8 cellular contexts compared by ENCODE assay signal in the genomic region with DNA sequence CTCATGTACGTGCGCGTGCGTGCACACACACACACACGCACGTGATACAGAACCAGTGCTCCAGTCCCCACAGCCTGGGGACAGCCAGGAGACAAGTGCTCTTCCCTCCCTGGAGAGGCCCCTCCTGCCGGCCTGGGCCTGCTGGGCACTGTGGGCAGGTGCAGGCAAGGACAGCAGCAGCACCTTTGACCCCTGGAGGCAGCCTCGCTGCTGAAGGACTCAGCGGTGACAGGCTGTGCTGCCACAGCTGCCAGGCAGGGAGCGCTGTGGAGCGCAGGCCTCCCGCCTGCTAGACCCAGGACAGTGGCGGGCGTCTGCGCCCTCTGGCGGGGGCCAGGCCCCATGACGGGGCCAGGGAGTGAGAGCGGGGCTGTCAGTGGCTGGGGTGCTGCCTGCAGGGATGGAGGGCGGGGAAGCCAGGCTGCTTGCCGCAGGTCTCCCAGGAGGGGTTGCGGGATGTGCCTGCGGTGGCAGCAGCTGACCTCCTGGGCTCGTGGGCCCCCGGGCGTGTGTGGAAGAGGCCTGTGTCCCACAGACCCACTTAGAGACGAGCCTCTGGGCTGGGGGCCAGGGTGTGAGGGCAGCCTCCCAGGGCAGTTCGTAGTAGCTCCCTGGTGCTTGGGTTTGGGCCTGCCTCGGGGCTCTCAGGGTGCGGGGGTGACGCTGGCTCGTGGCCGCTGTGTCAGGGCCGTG.
A peak's percentile ranks its signal among the peaks of the same experiment; 100 is the strongest.
DNase-seq lines count a peak whose midpoint lies in the region; ATAC-seq, FAIRE-seq and TF ChIP-seq lines count a peak whose summit lies in the region.

No MANE protein-coding gene starts in this region.

- no peaks in the 10 kb centered on the region for H3K36me3 Mint-ChIP-seq in mesothelial cell of epicardium

- H3K18ac ChIP-seq in H1 (ENCODE audit: extremely low read depth, low read length) = no peak overlapping the region

- H3K9me3 Mint-ChIP-seq in mesothelial cell of epicardium = no peaks in the 10 kb centered on the region

- H4K91ac ChIP-seq in H1 (replicated peaks; ENCODE audit: insufficient read length, low read length) = no peak overlapping the region

- no peak overlapping the region for H3K23ac ChIP-seq in H1 (ENCODE audit: insufficient read length)

- peak; percentile 72 for ATAC-seq in HG03469 (IDR thresholded peaks at IDR 0.05; ENCODE audit: unreplicated experiment)

- H2BK120ac ChIP-seq in H1 (replicated peaks; ENCODE audit: low read depth, low read length) = no peak overlapping the region

- H3K4me1 ChIP-seq in H1 (replicated peaks in 1 of 4; ENCODE audit: control insufficient read depth in 3 of 4, insufficient read depth in 4 of 4, low read length in 3 of 4) = peaks cover 0 to 9% (median 5%) of the 10 kb centered on the region in 4 experiments; a peak in 5 of 7 replicates

- no peak for TF ChIP-seq POLR2A in H1 (IDR thresholded peaks at IDR 0.05; ENCODE audit: control extremely low read depth in 1 of 2, low read depth in 2 of 2, low read length in 2 of 2)

- H3K14ac ChIP-seq in H1 (ENCODE audit: insufficient read length) = no peak overlapping the region

- no peak overlapping the region for H3K4ac ChIP-seq in H1 (replicated peaks; ENCODE audit: insufficient read length, low read depth, low read length)

- FAIRE-seq in GM19239 (lab: Jason Lieb, UNC) (peak; percentile 89), H1 (lab: Jason Lieb, UNC) (no peak)

- peaks cover 0 to 2% of the 10 kb centered on the region in 2 experiments for H4K20me1 ChIP-seq in H1 (replicated peaks in 1 of 2; ENCODE audit: control insufficient read depth in 1 of 2, insufficient read depth in 2 of 2, low read length in 2 of 2)

- H3K23me2 ChIP-seq in H1 (ENCODE audit: low read depth, low read length) = no peaks in the 10 kb centered on the region

- TF ChIP-seq CTCF in BJ (IDR thresholded peaks at IDR 0.05; ENCODE audit: insufficient read depth, low read depth, low read length) (peak; percentile 100), H1 (IDR thresholded peaks at IDR 0.05; ENCODE audit: control extremely low read depth in 1 of 3, insufficient read depth in 1 of 3, low read depth in 1 of 3, low read length in 3 of 3) (peak; percentile 98 to 100 (median 100)), mesothelial cell of epicardium (IDR thresholded peaks at IDR 0.05; ENCODE audit: unreplicated experiment) (peak; percentile 99)

- no peaks in the 10 kb centered on the region for H3K9me3 ChIP-seq in H1 (ENCODE audit: insufficient read depth in 2 of 2, low read depth in 1 of 2, low read length in 1 of 2)

- no peaks in the 10 kb centered on the region for H3K27me3 Mint-ChIP-seq in mesothelial cell of epicardium (ENCODE audit: low read depth)

- no peak overlapping the region for H2BK15ac ChIP-seq in H1 (ENCODE audit: low read length)

- no peak overlapping the region for H3K27ac ChIP-seq in H1 (ENCODE audit: low read depth, low read length)

- peak; percentile 86 to 96 for TF ChIP-seq RAD21 in H1 (IDR thresholded peaks at IDR 0.05 in 1 of 2, conservative IDR thresholded peaks at IDR 0.05 in 1 of 2; ENCODE audit: low read depth in 2 of 2, low read length in 2 of 2)

- no peak overlapping the region; the same call in 1 of the 2 replicates for H2BK12ac ChIP-seq in H1 (ENCODE audit: low read depth, low read length)

- H3K4me2 ChIP-seq in H1 (ENCODE audit: insufficient read depth in 1 of 2, low read depth in 2 of 2, low read length in 2 of 2) = no peak overlapping the region

- H3K79me2 ChIP-seq in H1 (ENCODE audit: control insufficient read depth in 1 of 2, insufficient read depth in 2 of 2, low read length in 2 of 2) = no peaks in the 10 kb centered on the region

- no peak overlapping the region for H3K27ac Mint-ChIP-seq in mesothelial cell of epicardium

- no peaks in the 10 kb centered on the region for H3K27me3 ChIP-seq in BJ (ENCODE audit: control insufficient read depth, insufficient read depth, low read length)
- H3K27me3 ChIP-seq in H1 (replicated peaks in 1 of 4; ENCODE audit: control insufficient read depth in 3 of 4, extremely low read depth in 1 of 4, insufficient read depth in 3 of 4, low read length in 3 of 4) = no peaks in the 10 kb centered on the region

- no peak overlapping the region for H2BK5ac ChIP-seq in H1 (ENCODE audit: low read depth, low read length)

- no peak overlapping the region for H3K56ac ChIP-seq in H1 (replicated peaks; ENCODE audit: insufficient read length, low read depth, low read length)

- no peak overlapping the region for H2BK20ac ChIP-seq in H1 (ENCODE audit: low read length)

- POLR2A ChIA-PET in BJ (lab: Charles Lee) = no interaction called here
- POLR2A ChIA-PET in H1 (lab: Charles Lee; ENCODE audit: partially characterized antibody) = interaction anchor here (0.6 to 1.6 kb wide), 3 partner anchors 9 to 12 kb away, joined by 3 to 4 read pairs (median 3); no protein-coding TSS in a partner anchor

- CTCF ChIA-PET in BJ (lab: Yijun Ruan, JAX) (interaction anchor here (0.6 to 3.7 kb wide), 32 partner anchors 9 to 674 kb away, joined by 3 to 95 read pairs (median 4); a partner anchor contains a TSS), H1 (lab: Charles Lee; ENCODE audit: partially characterized antibody) (interaction anchor here (0.5 to 3.8 kb wide), 37 partner anchors 9 to 1176 kb away, joined by 3 to 45 read pairs (median 4); no protein-coding TSS in a partner anchor)

- H3K9ac ChIP-seq in H1 (replicated peaks in 1 of 4; ENCODE audit: extremely low read depth in 1 of 4, low read depth in 3 of 4, low read length in 3 of 4) = no peak overlapping the region

- no peak overlapping the region for H3K4me3 ChIP-seq in BJ (ENCODE audit: low read depth, low read length)
- H3K4me3 ChIP-seq in H1 (ENCODE audit: extremely low read depth in 1 of 4, insufficient read depth in 2 of 4, low read depth in 3 of 4, low read length in 4 of 4) = no peak overlapping the region

- H4K8ac ChIP-seq in H1 (ENCODE audit: extremely low read depth, insufficient read depth, low read length) = no peak overlapping the region

- DNase-seq in BJ (ENCODE audit: low read depth) (no peak), GM19239 (ENCODE audit: insufficient read length, low spot score) (peak; percentile 100), NOMO-1 treated with dmso at 0.1 percent for 144 hours (lab: John Stamatoyannopoulos, UW; ENCODE audit: unreplicated experiment) (peak; percentile 38), H1 (ENCODE audit: low read depth in 1 of 2, low spot score in 2 of 2) (peak; percentile 81 to 97), mesothelial cell of epicardium (ENCODE audit: low spot score in 2 of 2, unreplicated experiment in 2 of 2) (peak; percentile 72 to 91)
- DNase-seq in activated CD8-positive, alpha-beta memory T cell treated with anti-CD3 and anti-CD28 coated beads for 48 hours (ENCODE audit: low read depth in 2 of 3, low spot score in 2 of 3) = peak; percentile 73 to 87 (median 82)
- DNase-seq in stimulated activated CD8-positive, alpha-beta memory T cell treated with anti-CD3 and anti-CD28 coated beads, Interleukin-4, amount 100 ng/mL, for 24 hours (ENCODE audit: low read depth) = peak; percentile 85

- H3K79me1 ChIP-seq in H1 (ENCODE audit: low read depth, low read length) = no peaks in the 10 kb centered on the region

- no peak overlapping the region for H3K4me3 Mint-ChIP-seq in mesothelial cell of epicardium

- no peak overlapping the region for H2AFZ ChIP-seq in H1 (ENCODE audit: low read length)

- H3K36me3 ChIP-seq in BJ (ENCODE audit: control insufficient read depth, insufficient read depth, low read length) (peaks cover 17% of the 10 kb centered on the region), H1 (ENCODE audit: control insufficient read depth in 2 of 4, insufficient read depth in 4 of 4, low read length in 3 of 4) (no peaks in the 10 kb centered on the region)

- H4K5ac ChIP-seq in H1 (ENCODE audit: insufficient read length, low read depth, low read length) = no peak overlapping the region

- TF ChIP-seq EP300 in H1 (IDR thresholded peaks at IDR 0.05; ENCODE audit: borderline replicate concordance in 1 of 2, low read depth in 2 of 2, low read length in 2 of 2) = peak in 1 of 2 experiments; percentile 79; a peak in 1 of 3 replicates

- peaks cover 11% of the 10 kb centered on the region for H3K4me1 Mint-ChIP-seq in mesothelial cell of epicardium

- H2AK5ac ChIP-seq in H1 (ENCODE audit: low read depth, low read length) = no peak overlapping the region

- WGBS in H1 (ENCODE audit: extremely low coverage in 1 of 2, insufficient coverage in 1 of 2, insufficient read length in 1 of 2, insufficient replicate concordance in 2 of 2, low coverage in 1 of 2, low lambda C conversion rate in 2 of 2, missing lambda C conversion rate in 1 of 2), 2 experiments = 50% methylated on average over 31 of the region's 33 CpGs; no CpG with 5 or more reads in 1 of the 2 experiments

TF ChIP-seq in H1, 55 proteins besides CTCF, POLR2A, EP300 and RAD21 (continues in another document):
- TF ChIP-seq JUND (IDR thresholded peaks at IDR 0.05; ENCODE audit: low read length) (peak; percentile 77), SIN3A (conservative IDR thresholded peaks at IDR 0.05 in 1 of 2, IDR thresholded peaks at IDR 0.05 in 1 of 2; ENCODE audit: low read depth in 1 of 2, low read length in 2 of 2) (peak; percentile 26 to 93; a peak in 3 of 4 replicates), SIRT6 (IDR thresholded peaks at IDR 0.05; ENCODE audit: low read length) (no peak), TAF7 (optimal IDR thresholded peaks at IDR 0.05; ENCODE audit: borderline replicate concordance, low read depth, low read length) (peak; percentile 90), NANOG (IDR thresholded peaks at IDR 0.05; ENCODE audit: insufficient read depth, low read depth, low read length, poor library complexity, severe bottlenecking) (no peak)
